ENCODE assay signal across 8 cellular contexts in genomic region chr12:93570552-93571359, GRCh38. TPM values are rescaled to one million over a fixed set of nuclear protein-coding genes. Genes with fewer than 3 reads are reported as not detected.
DNase-seq lines count a peak whose midpoint lies in the region; ATAC-seq and TF ChIP-seq lines count a peak whose summit lies in the region.

No MANE protein-coding gene starts in this region.

- peak overlapping the region; percentile 76 to 82 for H3K27ac Mint-ChIP-seq in natural killer cell treated with Interleukin-12 subunit alpha and Interleukin-12 subunit beta and Interleukin-15 and Interleukin-18, amount 100 ng/mL, for 72 hours

- peak overlapping the region; percentile 88 for H3K4me3 Mint-ChIP-seq in natural killer cell treated with Interleukin-12 subunit alpha and Interleukin-12 subunit beta and Interleukin-15 and Interleukin-18, amount 100 ng/mL, for 72 hours

- H3K27me3 Mint-ChIP-seq in natural killer cell treated with Interleukin-12 subunit alpha and Interleukin-12 subunit beta and Interleukin-15 and Interleukin-18, amount 100 ng/mL, for 72 hours: peaks cover 0 to 7% of the 10 kb centered on the region in 2 donors

- TF ChIP-seq CTCF in fibroblast of pulmonary artery (IDR thresholded peaks at IDR 0.05; ENCODE audit: low read length, missing control alignments): no peak

- peak overlapping the region; percentile 71 for H3K4me3 ChIP-seq in fibroblast of pulmonary artery (replicated peaks; ENCODE audit: low read depth, low read length)

- ATAC-seq in GM21515 (IDR thresholded peaks at IDR 0.05; ENCODE audit: unreplicated experiment): peak; percentile 55
- peak; percentile 83 to 86 for ATAC-seq in natural killer cell treated with Interleukin-12 subunit alpha and Interleukin-12 subunit beta and Interleukin-15 and Interleukin-18, amount 100 ng/mL, for 72 hours

- peak; percentile 28 for DNase-seq in DMS153 (lab: John Stamatoyannopoulos, UW)
- DNase-seq in HuH-7 (ENCODE audit: low spot score): peak; percentile 86
- peak; percentile 94 for DNase-seq in RKO (ENCODE audit: low spot score)
- peak; percentile 88 for DNase-seq in activated T-helper 9 cell treated with anti-CD3 and anti-CD28 coated beads, Interleukin-2, amount 50 U/mL, for 16 hours (ENCODE audit: low read depth)
- peak; percentile 94 for DNase-seq in fibroblast of pulmonary artery (ENCODE audit: low read depth)
- peak; percentile 94 for DNase-seq in natural killer cell treated with Interleukin-12 subunit alpha and Interleukin-12 subunit beta and Interleukin-15 and Interleukin-18, amount 100 ng/mL, for 72 hours (ENCODE audit: low spot score)
- peak; percentile 92 for DNase-seq in stimulated activated naive CD4-positive, alpha-beta T cell treated with Interleukin-2 at 50 U/mL for 16 hours (lab: John Stamatoyannopoulos, UW)

- peaks cover 28 to 31% of the 10 kb centered on the region in 2 donors for H3K4me1 Mint-ChIP-seq in natural killer cell treated with Interleukin-12 subunit alpha and Interleukin-12 subunit beta and Interleukin-15 and Interleukin-18, amount 100 ng/mL, for 72 hours (ENCODE audit: low read depth in 2 of 2)

- H3K36me3 Mint-ChIP-seq in natural killer cell treated with Interleukin-12 subunit alpha and Interleukin-12 subunit beta and Interleukin-15 and Interleukin-18, amount 100 ng/mL, for 72 hours: peaks cover 6% of the 10 kb centered on the region

- no peaks in the 10 kb centered on the region for H3K9me3 Mint-ChIP-seq in natural killer cell treated with Interleukin-12 subunit alpha and Interleukin-12 subunit beta and Interleukin-15 and Interleukin-18, amount 100 ng/mL, for 72 hours

RNA-seq across cellular contexts. Expression of gene SOCS2, which starts 1.7 kb away (rescaled TPM):
- total RNA-seq in natural killer cell treated with Interleukin-12 subunit alpha and Interleukin-12 subunit beta and Interleukin-15 and Interleukin-18, amount 100 ng/mL, for 72 hours: 10 to 100 TPM; 14.1 to 19.2 TPM

Comparison
In these comparisons a context has a peak if more than half of its experiments do, and no peak if none do; other contexts are left out.
1. Peak in every context shown above with its lines: DNase-seq, ATAC-seq and H3K4me3 ChIP-seq.
2. DNase-seq: peak in every context shown above with its lines; median percentile 94 in RKO; 94 in fibroblast of pulmonary artery; 94 in natural killer cell treated with Interleukin-12 subunit alpha and Interleukin-12 subunit beta and Interleukin-15 and Interleukin-18, amount 100 ng/mL, for 72 hours; 92 in stimulated activated naive CD4-positive, alpha-beta T cell treated with Interleukin-2 at 50 U/mL for 16 hours; 88 in activated T-helper 9 cell treated with anti-CD3 and anti-CD28 coated beads, Interleukin-2, amount 50 U/mL, for 16 hours; 86 in HuH-7; 28 in DMS153.